ENCODE assay signal across 1 cellular context in the genomic region with DNA sequence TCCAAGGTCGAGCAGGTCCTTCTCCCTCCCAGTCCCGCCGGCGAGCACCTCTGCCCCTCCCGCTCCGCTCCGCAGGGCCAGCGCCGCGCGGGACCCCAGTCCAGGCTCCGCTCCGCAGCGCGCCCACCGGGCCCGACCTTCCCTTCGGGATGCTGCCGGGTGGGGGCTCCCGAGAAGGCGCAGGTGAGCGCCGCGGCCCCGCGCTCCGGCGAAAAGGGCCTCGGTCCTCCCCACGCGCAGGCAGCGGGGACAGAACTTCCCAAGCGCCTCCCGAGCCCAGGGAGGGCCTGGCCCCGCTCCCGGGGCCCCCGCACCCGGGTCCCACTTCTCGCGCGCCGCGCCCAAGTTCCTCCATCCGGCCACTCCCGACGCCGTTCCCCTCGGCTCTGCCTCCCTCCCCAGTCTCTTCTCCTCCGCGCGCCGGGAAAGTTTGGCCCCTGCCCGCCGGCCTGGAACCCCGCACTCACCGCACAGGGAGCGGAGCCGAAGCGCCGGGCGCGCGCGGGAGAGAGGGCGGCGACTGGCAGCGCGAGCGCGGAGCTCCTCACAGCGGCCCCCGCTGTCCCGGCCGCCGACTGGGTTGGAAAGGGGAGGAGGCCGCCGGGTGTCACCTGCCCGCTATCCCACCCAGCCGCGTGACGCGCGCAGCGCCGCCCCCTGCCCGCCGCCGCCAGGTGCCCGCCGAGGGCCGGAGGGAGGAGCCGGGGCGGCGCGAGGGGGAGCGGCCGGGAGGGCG.
TF ChIP-seq lines count a peak whose summit lies in the region.

A gene (minus strand): TSS at position 577 of the 736 bp plus-strand sequence. CDS start 56,872 bp downstream, outside the sequence.

TF ChIP-seq in WTC11, 78 proteins besides CTCF, POLR2A, EP300 and RAD21 (continued from another document):
- TF ChIP-seq, protein P1, sequence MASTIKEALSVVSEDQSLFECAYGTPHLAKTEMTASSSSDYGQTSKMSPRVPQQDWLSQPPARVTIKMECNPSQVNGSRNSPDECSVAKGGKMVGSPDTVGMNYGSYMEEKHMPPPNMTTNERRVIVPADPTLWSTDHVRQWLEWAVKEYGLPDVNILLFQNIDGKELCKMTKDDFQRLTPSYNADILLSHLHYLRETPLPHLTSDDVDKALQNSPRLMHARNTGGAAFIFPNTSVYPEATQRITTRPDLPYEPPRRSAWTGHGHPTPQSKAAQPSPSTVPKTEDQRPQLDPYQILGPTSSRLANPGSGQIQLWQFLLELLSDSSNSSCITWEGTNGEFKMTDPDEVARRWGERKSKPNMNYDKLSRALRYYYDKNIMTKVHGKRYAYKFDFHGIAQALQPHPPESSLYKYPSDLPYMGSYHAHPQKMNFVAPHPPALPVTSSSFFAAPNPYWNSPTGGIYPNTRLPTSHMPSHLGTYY (CRISPR knock-in tag; IDR thresholded peaks at IDR 0.05), result no peak
- TF ChIP-seq, protein P2, sequence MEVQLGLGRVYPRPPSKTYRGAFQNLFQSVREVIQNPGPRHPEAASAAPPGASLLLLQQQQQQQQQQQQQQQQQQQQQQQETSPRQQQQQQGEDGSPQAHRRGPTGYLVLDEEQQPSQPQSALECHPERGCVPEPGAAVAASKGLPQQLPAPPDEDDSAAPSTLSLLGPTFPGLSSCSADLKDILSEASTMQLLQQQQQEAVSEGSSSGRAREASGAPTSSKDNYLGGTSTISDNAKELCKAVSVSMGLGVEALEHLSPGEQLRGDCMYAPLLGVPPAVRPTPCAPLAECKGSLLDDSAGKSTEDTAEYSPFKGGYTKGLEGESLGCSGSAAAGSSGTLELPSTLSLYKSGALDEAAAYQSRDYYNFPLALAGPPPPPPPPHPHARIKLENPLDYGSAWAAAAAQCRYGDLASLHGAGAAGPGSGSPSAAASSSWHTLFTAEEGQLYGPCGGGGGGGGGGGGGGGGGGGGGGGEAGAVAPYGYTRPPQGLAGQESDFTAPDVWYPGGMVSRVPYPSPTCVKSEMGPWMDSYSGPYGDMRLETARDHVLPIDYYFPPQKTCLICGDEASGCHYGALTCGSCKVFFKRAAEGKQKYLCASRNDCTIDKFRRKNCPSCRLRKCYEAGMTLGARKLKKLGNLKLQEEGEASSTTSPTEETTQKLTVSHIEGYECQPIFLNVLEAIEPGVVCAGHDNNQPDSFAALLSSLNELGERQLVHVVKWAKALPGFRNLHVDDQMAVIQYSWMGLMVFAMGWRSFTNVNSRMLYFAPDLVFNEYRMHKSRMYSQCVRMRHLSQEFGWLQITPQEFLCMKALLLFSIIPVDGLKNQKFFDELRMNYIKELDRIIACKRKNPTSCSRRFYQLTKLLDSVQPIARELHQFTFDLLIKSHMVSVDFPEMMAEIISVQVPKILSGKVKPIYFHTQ (CRISPR knock-in tag; IDR thresholded peaks at IDR 0.05), result no peak
- TF ChIP-seq NR3C1 (CRISPR knock-in tag; conservative IDR thresholded peaks at IDR 0.05; ENCODE audit: low read depth), result no peak
